26 cellular contexts compared by ENCODE assay signal in the genomic region with DNA sequence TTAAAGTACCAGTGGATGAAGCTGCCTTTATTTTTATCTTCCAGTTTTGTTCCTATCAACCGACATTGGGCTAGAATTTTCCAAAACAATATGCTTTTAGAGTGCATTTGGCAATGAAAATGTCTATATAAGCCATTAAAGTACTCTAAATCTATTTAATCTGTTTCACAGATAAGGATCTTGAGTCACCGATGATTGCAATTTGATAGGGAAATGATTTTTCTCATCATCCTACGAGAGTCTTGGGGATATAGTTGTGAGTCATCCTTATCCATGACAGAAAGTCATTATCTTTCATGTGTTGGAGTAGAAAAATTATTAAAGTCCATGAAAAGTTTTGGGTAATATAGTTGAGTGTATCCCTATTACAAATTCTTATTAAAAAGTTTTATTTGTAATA.
DNase-seq lines count a peak whose midpoint lies in the region; FAIRE-seq and TF ChIP-seq lines count a peak whose summit lies in the region.
"Had no signal": no experiment of that assay in that cellular context is flagged by ENCODE, and none has a peak within 500 bp of the region (broad histone marks: within the 10 kb centered on the region; RNA-seq: fewer than 3 reads in every experiment).

No MANE protein-coding gene starts in this region.

- no peak overlapping the region for H3K27ac ChIP-seq in brain microvascular endothelial cell
- H3K27ac ChIP-seq: gastroesophageal sphincter, lower lobe of right lung, neutrophil, SK-N-MC, WERI-Rb-1 had no signal

- no peaks in the 10 kb centered on the region for H3K27me3 ChIP-seq in brain microvascular endothelial cell (replicated peaks)
- H3K27me3 ChIP-seq: gastroesophageal sphincter, neutrophil had no signal

- intact Hi-C loops in posterior cingulate gyrus (cut with DNase I) = no loop called here

- in situ Hi-C loops in brain microvascular endothelial cell (cut with HindIII; ENCODE audit: low pct_ligation_motif_present, low sequenced_read_pairs) = no loop called here

- no peak for TF ChIP-seq CTCF in brain microvascular endothelial cell (IDR thresholded peaks at IDR 0.05; ENCODE audit: low read depth, low read length, missing control alignments)

- DNase-seq in EH (ENCODE audit: low read depth) (peak; percentile 67), LoVo (ENCODE audit: low spot score) (peak; percentile 12), brain microvascular endothelial cell (peak; percentile 45), inferior parietal cortex (ENCODE audit: extremely low spot score) (no peak), NCI-H526 treated with DMSO at 0.1 percent for 48 hours (lab: John Stamatoyannopoulos, UW) (no peak), posterior cingulate gyrus (no peak), NCI-H2171 (lab: John Stamatoyannopoulos, UW) (no peak)
- DNase-seq: activated CD4-positive, alpha-beta T cell treated with anti-CD3 and anti-CD28 coated beads, Interleukin-2, amount 50 U/mL, for 48 hours; activated effector memory CD4-positive, alpha-beta T cell treated with anti-CD3 and anti-CD28 coated beads, Interleukin-2, amount 50 U/mL, for 16 hours; activated naive CD8-positive, alpha-beta T cell treated with anti-CD3 and anti-CD28 coated beads, Interleukin-2, amount 50 U/mL, for 24 hours; cortex of kidney; GDM1; hypothalamus; Karpas-422; lower lobe of right lung; NCI-H1105; NCI-H2081 treated with DMSO at 0.1 percent for 48 hours; stimulated activated CD4-positive, alpha-beta T cell treated with anti-CD3 and anti-CD28 coated beads, Interleukin-2, amount 100 ng/mL, for 48 hours; stimulated activated naive CD4-positive, alpha-beta T cell treated with Interleukin-2 at 50 U/mL for 16 hours; WERI-Rb-1 had no signal

- no peaks in the 10 kb centered on the region for H3K36me3 ChIP-seq in brain microvascular endothelial cell (replicated peaks)
- H3K36me3 ChIP-seq: neutrophil had no signal

- H3K4me3 ChIP-seq in brain microvascular endothelial cell (ENCODE audit: low read depth, low read length) = no peak overlapping the region
- H3K4me3 ChIP-seq: gastroesophageal sphincter, lower lobe of right lung, SK-N-MC had no signal

- FAIRE-seq in islet of Langerhans (lab: Jason Lieb, UNC) = peak; percentile 60
- FAIRE-seq: HTR-8/SVneo, keratinocyte had no signal

Comparison
In these comparisons a context has a peak if more than half of its experiments do, and no peak if none do; other contexts are left out.
1. DNase-seq: peak in EH (single experiment), LoVo (single experiment) and brain microvascular endothelial cell (single experiment); none in inferior parietal cortex (single experiment), NCI-H526 treated with DMSO at 0.1 percent for 48 hours (single experiment), posterior cingulate gyrus (0 of 10) and NCI-H2171 (single experiment).